Comparison of ENCODE assay signal across 20 cellular contexts in genomic region chr3:27554706-27555105, GRCh38.
DNase-seq lines count a peak whose midpoint lies in the region; ATAC-seq and TF ChIP-seq lines count a peak whose summit lies in the region.
"Had no signal": no experiment of that assay in that cellular context is flagged by ENCODE, and none has a peak within 500 bp of the region (broad histone marks: within the 10 kb centered on the region; RNA-seq: fewer than 3 reads in every experiment).

No MANE protein-coding gene starts in this region.

- H3K4me3 Mint-ChIP-seq in CD14-positive monocyte: peak overlapping the region in 1 of 2 donors; percentile 54
- H3K4me3 Mint-ChIP-seq: activated B cell treated with CpG ODN at 0.5 μM for 24 hours; memory B cell; T-helper 1 cell treated with Interleukin-12 subunit alpha and Interleukin-12 subunit beta and Interleukin-4 antibody, amounts not matched to agents 30 μg/mL and 1 μg/mL, for 36 hours had no signal

- peaks cover 0 to 3% (median 0%) of the 10 kb centered on the region in 7 donors for H3K9me3 Mint-ChIP-seq in CD14-positive monocyte
- H3K9me3 Mint-ChIP-seq: T-helper 1 cell treated with Interleukin-12 subunit alpha and Interleukin-12 subunit beta and Interleukin-4 antibody, amounts not matched to agents 30 μg/mL and 1 μg/mL, for 36 hours had no signal

- DNase-seq in CD14-positive monocyte (ENCODE audit: low spot score): no peak
- peak; percentile 87 for DNase-seq in MV-4-11 (lab: John Stamatoyannopoulos, UW)
- peak; percentile 72 for DNase-seq in fibroblast of gingiva (ENCODE audit: low read depth)
- DNase-seq in sciatic nerve (ENCODE audit: low spot score): peak; percentile 35
- DNase-seq in H4 (ENCODE audit: low spot score): no peak
- DNase-seq in activated CD4-positive, alpha-beta T cell treated with anti-CD3 and anti-CD28 coated beads for 4 hours: no peak
- DNase-seq in activated CD4-positive, alpha-beta T cell treated with anti-CD3 and anti-CD28 coated beads, Interleukin-2, amount 50 U/mL, for 4 hours: no peak
- DNase-seq: activated B cell treated with CpG ODN at 0.5 μM for 24 hours; amniotic stem cell; DMS79; glutamatergic neuron; NCI-H1048; NCI-H2081 treated with DMSO at 0.1 percent for 48 hours; NCI-H526 treated with DMSO at 0.1 percent for 48 hours; retina; stimulated activated CD4-positive, alpha-beta T cell treated with anti-CD3 and anti-CD28 coated beads, Interleukin-1b, Interleukin-23, amount 100 ng/mL, for 48 hours; testis had no signal

- H3K4me1 Mint-ChIP-seq in CD14-positive monocyte: peaks cover 33% of the 10 kb centered on the region
- H3K4me1 Mint-ChIP-seq: activated B cell treated with CpG ODN at 0.5 μM for 24 hours, memory B cell had no signal

- peak overlapping the region; percentile 63 to 88 (median 68) for H3K27ac Mint-ChIP-seq in CD14-positive monocyte
- H3K27ac Mint-ChIP-seq: activated B cell treated with CpG ODN at 0.5 μM for 24 hours; memory B cell; T-helper 1 cell treated with Interleukin-12 subunit alpha and Interleukin-12 subunit beta and Interleukin-4 antibody, amounts not matched to agents 30 μg/mL and 1 μg/mL, for 36 hours had no signal

- intact Hi-C loops in CD14-positive monocyte (cut with micrococcal nuclease) (loop anchor here in 1 of 2 donors (5.0 kb wide), 1 partner anchor 38 kb away; no protein-coding TSS in a partner anchor), sciatic nerve (cut with DNase I) (no loop called here)

- no peaks in the 10 kb centered on the region for H3K36me3 Mint-ChIP-seq in CD14-positive monocyte

- no peak for TF ChIP-seq CTCF in CD14-positive monocyte (IDR thresholded peaks at IDR 0.05)

- peaks cover 0 to 4% (median 2%) of the 10 kb centered on the region in 3 donors for H3K27me3 Mint-ChIP-seq in CD14-positive monocyte (ENCODE audit: low read depth in 3 of 3)
- H3K27me3 Mint-ChIP-seq: activated B cell treated with CpG ODN at 0.5 μM for 24 hours, memory B cell had no signal

- ATAC-seq in sciatic nerve: peak; percentile 56
- ATAC-seq in GM19035 (IDR thresholded peaks at IDR 0.05; ENCODE audit: unreplicated experiment): no peak

Comparison
In these comparisons a context has a peak if more than half of its experiments do, and no peak if none do; other contexts are left out.
1. DNase-seq: peak in MV-4-11 (single experiment), fibroblast of gingiva (single experiment) and sciatic nerve (single experiment); none in CD14-positive monocyte (single experiment), H4 (single experiment), activated CD4-positive, alpha-beta T cell treated with anti-CD3 and anti-CD28 coated beads for 4 hours (0 of 2) and activated CD4-positive, alpha-beta T cell treated with anti-CD3 and anti-CD28 coated beads, Interleukin-2, amount 50 U/mL, for 4 hours (0 of 2).